In the genomic region with DNA sequence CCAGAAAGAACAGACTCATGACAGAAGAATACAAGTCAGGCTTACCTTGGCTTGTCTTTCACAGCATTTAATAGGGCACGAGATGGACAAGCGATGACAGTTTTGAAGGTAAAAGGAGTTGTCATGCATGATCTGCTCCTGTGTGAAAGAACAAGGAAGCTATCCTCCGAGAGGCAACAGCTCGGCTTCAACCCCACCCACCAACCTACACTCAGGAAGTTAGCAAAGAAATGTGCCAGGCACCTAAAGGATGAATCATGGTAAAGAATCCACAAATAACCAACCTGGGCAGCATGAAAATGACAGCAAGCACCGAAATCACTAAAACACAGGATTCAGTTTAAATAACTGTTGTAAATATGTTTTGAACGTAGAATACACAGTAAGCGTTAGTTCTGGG, we compare ENCODE assay signal across 13 cellular contexts.
DNase-seq lines count a peak whose midpoint lies in the region.
"Had no signal": no experiment of that assay in that cellular context is flagged by ENCODE, and none has a peak within 500 bp of the region (broad histone marks: within the 10 kb centered on the region; RNA-seq: fewer than 3 reads in every experiment).

No MANE protein-coding gene starts in this region.

- no peak overlapping the region for H3K4ac ChIP-seq in trophoblast cell (ENCODE audit: low read depth, low read length)

- H2BK120ac ChIP-seq in trophoblast cell (ENCODE audit: insufficient read depth, low read length, poor library complexity), result no peak overlapping the region

- H3K23ac ChIP-seq in trophoblast cell (ENCODE audit: low read length), result no peak overlapping the region

- H3K9me3 ChIP-seq in BLaER1 treated with 17β-estradiol and CSF1 and Interleukin-3, amounts not matched to agents 10 nM and 100 nM (replicated peaks in 1 of 11), result peaks cover 0 to 6% (median 0%) of the 10 kb centered on the region in 11 experiments; a peak in 1 of 22 replicates
- no peaks in the 10 kb centered on the region for H3K9me3 ChIP-seq in trophoblast cell (ENCODE audit: insufficient read depth, low read depth, low read length)

- no peak overlapping the region for H4K91ac ChIP-seq in trophoblast cell (ENCODE audit: low read depth, low read length)

- no peak overlapping the region for H3K4me3 ChIP-seq in BLaER1 treated with 17β-estradiol and CSF1 and Interleukin-3, amounts not matched to agents 10 nM and 100 nM
- no peak overlapping the region for H3K4me3 ChIP-seq in trophoblast cell (ENCODE audit: low read depth, low read length)

- intact Hi-C loops in head of caudate nucleus (cut with DNase I), result no loop called here

- no peak overlapping the region for H2BK5ac ChIP-seq in trophoblast cell (ENCODE audit: low read depth, low read length, poor library complexity)

- peak overlapping the region; percentile 43 for H4K8ac ChIP-seq in trophoblast cell (ENCODE audit: low read depth, low read length)

- WGBS in trophoblast cell (ENCODE audit: extremely low coverage, insufficient coverage, insufficient read length), result no CpG with 5 or more reads among the region's 7 CpGs

- peaks cover 0 to 12% (median 8%) of the 10 kb centered on the region in 10 experiments; a peak in 13 of 20 replicates for H3K4me1 ChIP-seq in BLaER1 treated with 17β-estradiol and CSF1 and Interleukin-3, amounts not matched to agents 10 nM and 100 nM
- H3K4me1 ChIP-seq in trophoblast cell (ENCODE audit: control insufficient read depth in 1 of 2, insufficient read depth in 2 of 2, low read length in 2 of 2), result peaks cover 3 to 4% of the 10 kb centered on the region in 2 experiments

- DNase-seq in RPMI8226 (peak; percentile 69), head of caudate nucleus (peak in 35 of 42 donors; percentile 4 to 80 (median 42)), trophoblast cell (no peak), Ammon's horn (ENCODE audit: low spot score) (no peak), GOT3 (lab: John Stamatoyannopoulos, UW) (no peak)
- no peak for DNase-seq in activated effector memory CD4-positive, alpha-beta T cell treated with Interleukin-2 at 50 U/mL for 16 hours
- no peak for DNase-seq in activated CD4-positive, alpha-beta T cell treated with anti-CD3 and anti-CD28 coated beads, Interleukin-2, amount 50 U/mL, for 1 hour
- DNase-seq: NCI-H1436, NCI-H2081, NCI-H510A treated with DMSO at 0.1 percent for 48 hours, SHP77, SK-N-SH had no signal

- H3K9ac ChIP-seq in BLaER1 treated with 17β-estradiol and CSF1 and Interleukin-3, amounts not matched to agents 10 nM and 100 nM, result no peak overlapping the region
- no peak overlapping the region for H3K9ac ChIP-seq in trophoblast cell (ENCODE audit: low read length)
- H3K9ac ChIP-seq: SK-N-SH had no signal

- H2BK12ac ChIP-seq in trophoblast cell (ENCODE audit: low read length), result peak overlapping the region; percentile 63

- peak overlapping the region in 7 of 11 experiments; percentile 1 to 50 (median 13); a peak in 9 of 22 replicates for H3K4me2 ChIP-seq in BLaER1 treated with 17β-estradiol and CSF1 and Interleukin-3, amounts not matched to agents 10 nM and 100 nM
- H3K4me2 ChIP-seq in trophoblast cell (ENCODE audit: low read length), result no peak overlapping the region
- H3K4me2 ChIP-seq: SK-N-SH had no signal

- H3K18ac ChIP-seq in trophoblast cell (ENCODE audit: low read length), result no peak overlapping the region

- no peak overlapping the region for H4K12ac ChIP-seq in trophoblast cell (ENCODE audit: low read depth, low read length)

- no peak overlapping the region for H3K14ac ChIP-seq in trophoblast cell (ENCODE audit: low read length)

- no peaks in the 10 kb centered on the region for H3K79me2 ChIP-seq in trophoblast cell (ENCODE audit: control insufficient read depth, insufficient read depth, low read length, poor library complexity)

- no peaks in the 10 kb centered on the region for H3K27me3 ChIP-seq in BLaER1 treated with 17β-estradiol and CSF1 and Interleukin-3, amounts not matched to agents 10 nM and 100 nM
- no peaks in the 10 kb centered on the region for H3K27me3 ChIP-seq in trophoblast cell (ENCODE audit: insufficient read depth, low read length)

- no peak overlapping the region for H3K27ac ChIP-seq in BLaER1 treated with 17β-estradiol and CSF1 and Interleukin-3, amounts not matched to agents 10 nM and 100 nM
- H3K27ac ChIP-seq in trophoblast cell (ENCODE audit: low read depth, low read length), result no peak overlapping the region

- no peaks in the 10 kb centered on the region for H4K20me1 ChIP-seq in BLaER1 treated with 17β-estradiol and CSF1 and Interleukin-3, amounts not matched to agents 10 nM and 100 nM

- no peak overlapping the region for H2AK5ac ChIP-seq in trophoblast cell (ENCODE audit: low read length)

- peak overlapping the region; percentile 35 for H2AFZ ChIP-seq in trophoblast cell (ENCODE audit: insufficient read depth, low read length, poor library complexity)

- peaks cover 10% of the 10 kb centered on the region for H3K79me1 ChIP-seq in trophoblast cell (ENCODE audit: low read length)

- H3K36me3 ChIP-seq in BLaER1 treated with 17β-estradiol and CSF1 and Interleukin-3, amounts not matched to agents 10 nM and 100 nM, result no peaks in the 10 kb centered on the region
- H3K36me3 ChIP-seq in trophoblast cell (ENCODE audit: control insufficient read depth in 1 of 2, insufficient read depth in 2 of 2, low read length in 2 of 2), result no peaks in the 10 kb centered on the region

Comparison
In these comparisons a context has a peak if more than half of its experiments do, and no peak if none do; other contexts are left out.
1. DNase-seq: peak in RPMI8226 (single experiment) and head of caudate nucleus (35 of 42); none in trophoblast cell (0 of 2), activated effector memory CD4-positive, alpha-beta T cell treated with Interleukin-2 at 50 U/mL for 16 hours (single experiment), Ammon's horn (single experiment), activated CD4-positive, alpha-beta T cell treated with anti-CD3 and anti-CD28 coated beads, Interleukin-2, amount 50 U/mL, for 1 hour (single experiment) and GOT3 (single experiment).